Comparison of ENCODE assay signal across 8 cellular contexts in genomic region chr2:71129114-71129890, GRCh38. TPM values are rescaled to one million over a fixed set of nuclear protein-coding genes. Genes with fewer than 3 reads are reported as not detected.
DNase-seq lines count a peak whose midpoint lies in the region; ATAC-seq, FAIRE-seq and TF ChIP-seq lines count a peak whose summit lies in the region.

No MANE protein-coding gene starts in this region.

- ATAC-seq in DND-41 (ENCODE audit: insufficient read depth, low read depth) (no peak), GM18519 (IDR thresholded peaks at IDR 0.05; ENCODE audit: low FRiP score, unreplicated experiment) (no peak), HG02763 (IDR thresholded peaks at IDR 0.05; ENCODE audit: unreplicated experiment) (no peak)

- intact Hi-C loops in dorsolateral prefrontal cortex (cut with DNase I): no loop called here

- H3K9me2 ChIP-seq in neural cell (ENCODE audit: insufficient read depth, low read length): no peaks in the 10 kb centered on the region

- DNase-seq in DND-41 (no peak), dorsolateral prefrontal cortex (no peak), H54 (ENCODE audit: insufficient read length, low spot score) (no peak), anterior cingulate cortex (lab: John Stamatoyannopoulos, UW) (no peak)

- H2AFZ ChIP-seq in DND-41 (ENCODE audit: low read depth, low read length): peak overlapping the region; percentile 100
- H2AFZ ChIP-seq in neural cell (ENCODE audit: low read depth, low read length): peak overlapping the region; percentile 89

- no peak for TF ChIP-seq RAD21 in neural cell (conservative IDR thresholded peaks at IDR 0.05)

- H3K9me3 ChIP-seq in DND-41 (ENCODE audit: insufficient read depth, low read length, severe bottlenecking): no peaks in the 10 kb centered on the region
- H3K9me3 ChIP-seq in HUES6 (ENCODE audit: control insufficient read depth, insufficient read depth, low read depth, low read length): no peaks in the 10 kb centered on the region
- no peaks in the 10 kb centered on the region for H3K9me3 ChIP-seq in neural cell (ENCODE audit: low read length)

- H3K4me2 ChIP-seq in DND-41 (ENCODE audit: insufficient read depth, low read length): peak overlapping the region; percentile 74
- H3K4me2 ChIP-seq in neural cell (ENCODE audit: low read length): peak overlapping the region; percentile 61

- no peaks in the 10 kb centered on the region for H3K27me3 ChIP-seq in DND-41 (ENCODE audit: insufficient read depth, low read length, poor library complexity)
- H3K27me3 ChIP-seq in HUES6 (ENCODE audit: control insufficient read depth, insufficient read depth, low read length): no peaks in the 10 kb centered on the region
- H3K27me3 ChIP-seq in dorsolateral prefrontal cortex: no peaks in the 10 kb centered on the region
- H3K27me3 ChIP-seq in neural cell (ENCODE audit: insufficient read depth, low read depth, low read length): no peaks in the 10 kb centered on the region

- H3K4me1 ChIP-seq in DND-41 (ENCODE audit: insufficient read depth, low read length) (peaks cover 43% of the 10 kb centered on the region), HUES6 (ENCODE audit: control insufficient read depth, insufficient read depth, low read length) (peaks cover 4% of the 10 kb centered on the region; the same call in 1 of the 2 replicates)

- H4K20me1 ChIP-seq in DND-41 (ENCODE audit: insufficient read depth, low read length): peaks cover 10% of the 10 kb centered on the region; the same call in 1 of the 2 replicates
- no peaks in the 10 kb centered on the region for H4K20me1 ChIP-seq in neural cell (ENCODE audit: insufficient read depth)

- TF ChIP-seq POLR2A in H54 (IDR thresholded peaks at IDR 0.05; ENCODE audit: low read depth, low read length): no peak

- no peak for FAIRE-seq in H54 (lab: Jason Lieb, UNC)

- TF ChIP-seq EP300 in neural cell (conservative IDR thresholded peaks at IDR 0.05; ENCODE audit: poor library complexity, severe bottlenecking): no peak

- H3F3A ChIP-seq in neural cell (ENCODE audit: insufficient read depth, low read length, poor library complexity, severe bottlenecking): no peaks in the 10 kb centered on the region

- H3K36me3 ChIP-seq in DND-41 (ENCODE audit: insufficient read depth, low read length) (peaks cover 27% of the 10 kb centered on the region), HUES6 (ENCODE audit: control insufficient read depth, insufficient read depth, low read length) (peaks cover 21% of the 10 kb centered on the region), neural cell (ENCODE audit: insufficient read depth, low read length) (peaks cover 4% of the 10 kb centered on the region)

- no peak for TF ChIP-seq CTCF in DND-41 (IDR thresholded peaks at IDR 0.05; ENCODE audit: borderline replicate concordance, extremely low read depth, low read length, poor library complexity, severe bottlenecking)
- no peak for TF ChIP-seq CTCF in dorsolateral prefrontal cortex (IDR thresholded peaks at IDR 0.05 in 54 of 56, conservative IDR thresholded peaks at IDR 0.05 in 2 of 56; ENCODE audit: low read depth in 1 of 56, partially characterized antibody in 56 of 56)
- TF ChIP-seq CTCF in neural cell (IDR thresholded peaks at IDR 0.05; ENCODE audit: poor library complexity, severe bottlenecking): no peak

- peak overlapping the region; percentile 97 for H3K27ac ChIP-seq in DND-41 (ENCODE audit: low read length)
- peak overlapping the region; percentile 58; the same call in 1 of the 2 replicates for H3K27ac ChIP-seq in HUES6 (ENCODE audit: low read depth, low read length)
- peak overlapping the region in 58 of 59 donors; percentile 13 to 98 (median 92) for H3K27ac ChIP-seq in dorsolateral prefrontal cortex
- H3K27ac ChIP-seq in neural cell (ENCODE audit: low read length): peak overlapping the region; percentile 86

- H3K9ac ChIP-seq in DND-41 (ENCODE audit: low read depth, low read length): peak overlapping the region; percentile 96
- peak overlapping the region; percentile 88 for H3K9ac ChIP-seq in HUES6 (ENCODE audit: low read length)
- H3K9ac ChIP-seq in neural cell (ENCODE audit: low read length): peak overlapping the region; percentile 87

- peaks cover 69% of the 10 kb centered on the region for H3K79me2 ChIP-seq in DND-41 (ENCODE audit: insufficient read depth, low read length)
- peaks cover 34% of the 10 kb centered on the region for H3K79me2 ChIP-seq in neural cell (replicated peaks; ENCODE audit: insufficient read depth, low read length)

- H3K4me3 ChIP-seq in DND-41 (ENCODE audit: low read depth in 1 of 2, low read length in 2 of 2): peak overlapping the region; percentile 74 to 100
- peak overlapping the region; percentile 94 for H3K4me3 ChIP-seq in HUES6 (ENCODE audit: low read depth, low read length)
- peak overlapping the region; percentile 59 to 99 (median 93) for H3K4me3 ChIP-seq in dorsolateral prefrontal cortex
- peak overlapping the region; percentile 92 for H3K4me3 ChIP-seq in neural cell (ENCODE audit: low read length)

TF ChIP-seq in neural cell, 6 proteins besides CTCF, POLR2A, EP300 and RAD21:
- TF ChIP-seq MXI1 (conservative IDR thresholded peaks at IDR 0.05; ENCODE audit: poor library complexity, severe bottlenecking) (peak; percentile 41), POLR2AphosphoS5 (IDR thresholded peaks at IDR 0.05) (no peak)

RNA-seq across cellular contexts. Expression of gene MCEE, which starts 0.7 kb away (rescaled TPM):
- total RNA-seq in dorsolateral prefrontal cortex: 10 to 100 TPM in 105 of 120 experiments, 1 to 10 TPM in 15; 6.9 to 20.7 (median 12.9) TPM
- 25.9 and 28.3 TPM in 2 replicates for polyA plus RNA-seq in neural cell
- polyA minus RNA-seq in neural cell: 6.8 TPM in 2 replicates

RNA-seq across cellular contexts. Expression of gene MPHOSPH10, which starts 1.1 kb away (rescaled TPM):
- 10 to 100 TPM; 19.7 to 40.3 (median 30.2) TPM for total RNA-seq in dorsolateral prefrontal cortex
- polyA plus RNA-seq in neural cell: 38.8 and 39.0 TPM in 2 replicates
- polyA minus RNA-seq in neural cell: 38.0 and 45.4 TPM in 2 replicates
